ENCODE assay signal across 8 cellular contexts in the genomic region with DNA sequence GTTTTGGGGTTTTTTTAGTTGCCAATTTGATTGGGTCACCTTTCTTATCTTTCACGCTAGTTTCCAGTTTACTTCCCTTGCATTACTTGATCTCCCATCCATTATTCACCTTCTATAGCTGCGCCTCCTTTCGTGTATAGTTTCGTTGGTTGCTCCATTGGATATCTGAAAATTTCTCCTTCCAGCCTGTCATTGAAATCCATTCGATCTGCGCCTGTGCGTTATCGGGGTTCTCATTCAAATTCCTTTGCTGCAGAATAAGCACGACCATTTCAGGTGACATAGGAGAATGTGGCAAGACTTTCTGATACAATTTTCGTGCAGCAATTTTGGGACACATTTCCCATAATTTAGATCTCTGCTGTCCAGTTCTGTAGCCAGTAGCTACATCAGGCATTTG. TPM values are rescaled to one million over a fixed set of nuclear protein-coding genes. Genes with fewer than 3 reads are reported as not detected.
DNase-seq lines count a peak whose midpoint lies in the region; ATAC-seq, FAIRE-seq and TF ChIP-seq lines count a peak whose summit lies in the region.

No MANE protein-coding gene starts in this region.

- TF ChIP-seq CTCF in CD8-positive, alpha-beta T cell (IDR thresholded peaks at IDR 0.05), result no peak
- no peak for TF ChIP-seq CTCF in MM.1S (IDR thresholded peaks at IDR 0.05; ENCODE audit: low read length)
- no peak for TF ChIP-seq CTCF in nephron (IDR thresholded peaks at IDR 0.05; ENCODE audit: unreplicated experiment in 3 of 3)

- peaks cover 45% of the 10 kb centered on the region for H3K4me1 Mint-ChIP-seq in CD8-positive, alpha-beta T cell (ENCODE audit: low read depth)
- H3K4me1 Mint-ChIP-seq in nephron, result peaks cover 24% of the 10 kb centered on the region

- no peaks in the 10 kb centered on the region for H3K9me3 ChIP-seq in CD8-positive, alpha-beta T cell (ENCODE audit: low read length)
- H3K9me3 ChIP-seq in MM.1S (replicated peaks; ENCODE audit: insufficient read depth, low read length), result no peaks in the 10 kb centered on the region

- H3K4me3 ChIP-seq in CD8-positive, alpha-beta T cell (ENCODE audit: low read depth, low read length), result peak overlapping the region; percentile 83
- peak overlapping the region; percentile 80 for H3K4me3 ChIP-seq in MM.1S (ENCODE audit: low read length)

- no peak for DNase-seq in CD8-positive, alpha-beta T cell
- DNase-seq in MM.1S (no peak), dermis blood vessel endothelial cell (peak; percentile 12), H54 (ENCODE audit: insufficient read length, low spot score) (no peak), OCI-M2 (lab: John Stamatoyannopoulos, UW; ENCODE audit: unreplicated experiment) (no peak)

- intact Hi-C loops in CD8-positive, alpha-beta T cell (cut with DNase I, micrococcal nuclease), result loop anchor here (1.0 to 10.0 kb wide), 14 partner anchors 61 to 1735 kb away; a partner anchor contains a TSS

- no peak for TF ChIP-seq POLR2A in H54 (IDR thresholded peaks at IDR 0.05; ENCODE audit: low read depth, low read length)

- H3K36me3 ChIP-seq in CD8-positive, alpha-beta T cell (ENCODE audit: insufficient read depth, low read length), result peaks cover 5% of the 10 kb centered on the region
- H3K36me3 ChIP-seq in MM.1S (replicated peaks; ENCODE audit: insufficient read depth, low read length), result no peaks in the 10 kb centered on the region

- peaks cover 12% of the 10 kb centered on the region for H3F3A ChIP-seq in MM.1S (ENCODE audit: insufficient read depth, low read length)

- H3K9ac ChIP-seq in MM.1S (ENCODE audit: low read length), result peak overlapping the region; percentile 83

- H3K79me2 ChIP-seq in MM.1S (ENCODE audit: low read length), result peaks cover 51% of the 10 kb centered on the region

- no peaks in the 10 kb centered on the region for H4K20me1 ChIP-seq in MM.1S (ENCODE audit: insufficient read depth, low read length)

- H3K9me3 Mint-ChIP-seq in CD8-positive, alpha-beta T cell, result no peaks in the 10 kb centered on the region
- no peaks in the 10 kb centered on the region for H3K9me3 Mint-ChIP-seq in nephron

- H2AFZ ChIP-seq in MM.1S (ENCODE audit: low read length), result peak overlapping the region; percentile 92

- no peaks in the 10 kb centered on the region for H3K27me3 Mint-ChIP-seq in CD8-positive, alpha-beta T cell (ENCODE audit: low read depth)
- no peaks in the 10 kb centered on the region for H3K27me3 Mint-ChIP-seq in nephron (ENCODE audit: low read depth)

- POLR2A ChIA-PET in CD8-positive, alpha-beta T cell (lab: Charles Lee), result interaction anchor here (1.0 to 1.8 kb wide), 7 partner anchors 10 to 743 kb away, joined by 3 to 13 read pairs (median 4); a partner anchor contains a TSS

- peak overlapping the region; percentile 81 for H3K27ac Mint-ChIP-seq in CD8-positive, alpha-beta T cell
- H3K27ac Mint-ChIP-seq in nephron, result peak overlapping the region; percentile 78 to 89 (median 85)

- no peak for ATAC-seq in CD8-positive, alpha-beta T cell
- no peak for ATAC-seq in GM18519 (IDR thresholded peaks at IDR 0.05; ENCODE audit: low FRiP score, unreplicated experiment)
- ATAC-seq in HG03378 (IDR thresholded peaks at IDR 0.05; ENCODE audit: unreplicated experiment), result no peak

- CTCF ChIA-PET in CD8-positive, alpha-beta T cell (lab: Charles Lee), result no interaction called here

- H3K4me1 ChIP-seq in CD8-positive, alpha-beta T cell (ENCODE audit: insufficient read depth, low read length), result peaks cover 25% of the 10 kb centered on the region
- H3K4me1 ChIP-seq in MM.1S (ENCODE audit: low read length), result peaks cover 10% of the 10 kb centered on the region; the same call in 1 of the 2 replicates

- FAIRE-seq in H54 (lab: Jason Lieb, UNC), result no peak

- no peaks in the 10 kb centered on the region for H3K9me2 ChIP-seq in MM.1S (replicated peaks; ENCODE audit: insufficient read depth, low read length)

- peak overlapping the region; percentile 92 for H3K4me3 Mint-ChIP-seq in CD8-positive, alpha-beta T cell
- H3K4me3 Mint-ChIP-seq in nephron, result peak overlapping the region; percentile 84 to 91 (median 90)

- peak overlapping the region; percentile 89 for H3K27ac ChIP-seq in CD8-positive, alpha-beta T cell (ENCODE audit: low read depth, low read length)
- H3K27ac ChIP-seq in MM.1S (ENCODE audit: low read length), result peak overlapping the region; percentile 61

- no peaks in the 10 kb centered on the region for H3K27me3 ChIP-seq in CD8-positive, alpha-beta T cell (ENCODE audit: insufficient read depth, low read length)
- no peaks in the 10 kb centered on the region for H3K27me3 ChIP-seq in MM.1S (replicated peaks; ENCODE audit: insufficient read depth, low read length)

- H3K4me2 ChIP-seq in MM.1S (ENCODE audit: low read depth, low read length), result peak overlapping the region; percentile 95

- peaks cover 23% of the 10 kb centered on the region for H3K36me3 Mint-ChIP-seq in CD8-positive, alpha-beta T cell
- peaks cover 16% of the 10 kb centered on the region for H3K36me3 Mint-ChIP-seq in nephron (ENCODE audit: low read depth)

RNA-seq across cellular contexts. Expression of a gene that starts 0.8 kb away (rescaled TPM):
- 10 to 100 TPM; 14.7 to 22.1 TPM for total RNA-seq in CD8-positive, alpha-beta T cell
- 45.6 and 47.0 TPM in 2 replicates for total RNA-seq in dermis blood vessel endothelial cell

RNA-seq across cellular contexts. Expression of a gene that starts 0.9 kb away (rescaled TPM):
- 10 to 100 TPM in 1 of 2 experiments, 1 to 10 TPM in 1; 9.0 to 12.1 TPM for total RNA-seq in CD8-positive, alpha-beta T cell
- 13.3 and 20.2 TPM in 2 replicates for total RNA-seq in dermis blood vessel endothelial cell
